In genomic region chr3:48306860-48307530, GRCh38 we compare ENCODE assay signal across 1 cellular context.
TF ChIP-seq lines count a peak whose summit lies in the region.

No MANE protein-coding gene starts in this region.

TF ChIP-seq in SK-N-SH treated with all-trans-retinoic acid at 6 μM for 48 hours, 23 proteins besides CTCF, POLR2A, EP300 and RAD21 (continued from another document):
- TF ChIP-seq BACH2 (CRISPR knock-in tag; IDR thresholded peaks at IDR 0.05; ENCODE audit: borderline replicate concordance) = no peak
